8 cellular contexts compared by ENCODE assay signal in genomic region chr17:81518785-81519283, GRCh38. TPM values are rescaled to one million over a fixed set of nuclear protein-coding genes. Genes with fewer than 3 reads are reported as not detected.
DNase-seq lines count a peak whose midpoint lies in the region; ATAC-seq, FAIRE-seq and TF ChIP-seq lines count a peak whose summit lies in the region.

No MANE protein-coding gene starts in this region.

- peaks cover 6 to 32% (median 15%) of the 10 kb centered on the region in 3 donors for H3K4me1 ChIP-seq in pancreas

- peak overlapping the region; percentile 44 to 47 for H3K4me3 ChIP-seq in foreskin fibroblast (ENCODE audit: low read depth in 1 of 2, low read length in 2 of 2)
- peak overlapping the region; percentile 23 to 72 (median 48) for H3K4me3 ChIP-seq in pancreas

- TF ChIP-seq CTCF in VCaP (conservative IDR thresholded peaks at IDR 0.05) (no peak), foreskin fibroblast (IDR thresholded peaks at IDR 0.05; ENCODE audit: low read depth, low read length) (no peak), pancreas (IDR thresholded peaks at IDR 0.05) (no peak)

- H3K27ac ChIP-seq in VCaP (peak overlapping the region; percentile 100), pancreas (peak overlapping the region; percentile 43 to 76 (median 72))

- peak; percentile 33 for DNase-seq in activated naive CD4-positive, alpha-beta T cell treated with anti-CD3 and anti-CD28 coated beads, Interleukin-2, amount 50 U/mL, for 16 hours
- no peak for DNase-seq in activated naive CD4-positive, alpha-beta T cell treated with Interleukin-2 at 50 U/mL for 16 hours
- DNase-seq in foreskin fibroblast = peak in 1 of 2 donors; percentile 74
- DNase-seq in pancreas = peak in 4 of 6 donors; percentile 56 to 85 (median 80)
- DNase-seq in SIG-M5 treated with dmso at 0.1 percent for 504 hours (lab: John Stamatoyannopoulos, UW; ENCODE audit: unreplicated experiment) = no peak
- DNase-seq in erythroblast (lab: John Stamatoyannopoulos, UW) = no peak
- DNase-seq in midbrain (lab: John Stamatoyannopoulos, UW) = no peak

- no peak for TF ChIP-seq POLR2A in erythroblast (IDR thresholded peaks at IDR 0.05; ENCODE audit: low read length)

- H3K9me3 ChIP-seq in pancreas = no peaks in the 10 kb centered on the region

- no peaks in the 10 kb centered on the region for H3K27me3 ChIP-seq in pancreas

- intact Hi-C loops in pancreas (cut with DNase I) = no loop called here

- WGBS in pancreas, 2 donors = 8 to 12% methylated on average over 38 to 47 of the region's 47 CpGs

- FAIRE-seq in pancreas (lab: Jason Lieb, UNC) = no peak

- H3K36me3 ChIP-seq in pancreas = no peaks in the 10 kb centered on the region

- peak; percentile 48 to 59 (median 56) for ATAC-seq in pancreas

RNA-seq across cellular contexts. Expression of gene ACTG1, which starts 6.2 kb away (rescaled TPM):
- 1,000 to 10,000 TPM; 1,458 to 2,872 (median 2,024) TPM for total RNA-seq in pancreas
- polyA plus RNA-seq in pancreas = 1,000 to 10,000 TPM in 1 of 2 donors, 100 to 1,000 TPM in 1; 889 to 1,003 TPM

RNA-seq across cellular contexts. Expression of gene FSCN2, which starts 9.3 kb away (rescaled TPM):
- total RNA-seq in pancreas = 10 to 100 TPM in 4 of 6 donors, 1 to 10 TPM in 2; 7.9 to 11.9 (median 10.7) TPM
- 10 to 100 TPM in 1 of 2 donors, 1 to 10 TPM in 1; 2.5 to 15.3 TPM for polyA plus RNA-seq in pancreas

RNA-seq across cellular contexts. Expression of gene FAAP100, which starts 33.3 kb away (rescaled TPM):
- 10 to 100 TPM in 5 of 6 donors, 1 to 10 TPM in 1; 9.4 to 17.5 (median 12.2) TPM for total RNA-seq in pancreas
- 10 to 100 TPM; 40.0 to 66.0 TPM for polyA plus RNA-seq in pancreas

Comparison
In these comparisons a context has a peak if more than half of its experiments do, and no peak if none do; other contexts are left out.
1. DNase-seq: peak in activated naive CD4-positive, alpha-beta T cell treated with anti-CD3 and anti-CD28 coated beads, Interleukin-2, amount 50 U/mL, for 16 hours (single experiment) and pancreas (4 of 6); none in activated naive CD4-positive, alpha-beta T cell treated with Interleukin-2 at 50 U/mL for 16 hours (single experiment), SIG-M5 treated with dmso at 0.1 percent for 504 hours (single experiment), erythroblast (0 of 2) and midbrain (single experiment).